In the genomic region with DNA sequence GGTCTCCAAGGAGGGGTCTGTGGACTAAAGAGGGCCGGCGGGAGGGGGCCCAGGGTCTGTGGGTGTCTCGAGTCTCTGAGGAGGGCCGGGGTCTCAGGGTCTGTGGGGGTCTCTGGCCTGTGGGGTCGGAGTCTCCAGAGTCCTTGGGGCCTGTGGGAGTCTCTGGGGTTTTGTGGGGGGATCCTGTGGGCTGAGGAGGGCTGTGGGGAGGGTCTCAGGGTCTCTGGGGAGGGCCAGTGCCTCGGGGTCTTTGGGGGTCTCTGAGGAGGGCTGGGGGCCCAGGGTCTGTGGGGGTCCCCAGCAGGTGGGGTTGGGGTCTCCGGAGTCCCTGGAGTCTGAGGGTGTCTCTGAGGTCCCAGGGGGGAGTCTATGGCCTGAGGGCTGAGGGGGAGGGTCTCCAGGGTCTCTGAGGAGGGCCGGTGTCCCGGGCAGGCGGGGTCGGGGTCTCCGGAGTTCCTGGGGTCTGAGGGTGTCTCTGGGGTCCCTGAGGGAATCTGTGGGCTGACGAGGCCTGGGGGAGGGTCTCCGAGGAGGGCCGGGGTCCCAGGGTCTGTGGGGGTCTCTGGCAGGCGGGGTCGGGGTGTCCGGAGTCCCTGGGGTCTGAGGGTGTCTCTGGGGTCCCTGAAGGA, we compare ENCODE assay signal across 8 cellular contexts.
A peak's percentile ranks its signal among the peaks of the same experiment; 100 is the strongest.
DNase-seq lines count a peak whose midpoint lies in the region; ATAC-seq and FAIRE-seq lines count a peak whose summit lies in the region.

No MANE protein-coding gene starts in this region.

- H3K4me3 ChIP-seq in HUES6 (ENCODE audit: low read depth, low read length) (peak overlapping the region; percentile 81), adipocyte (ENCODE audit: low read length) (peak overlapping the region; percentile 82), iPS-18c (ENCODE audit: insufficient read depth, low read depth, low read length) (peak overlapping the region; percentile 61)

- H3K27me3 Mint-ChIP-seq in stimulated activated memory B cell treated with anti-CD40 and anti-IgM and Interleukin-4, amounts not matched to agents 10 μg/mL and 1 μg/mL and 100 μg/mL, for 72 hours: no peaks in the 10 kb centered on the region

- FAIRE-seq in RCC 7860 (lab: Jason Lieb, UNC): no peak

- H3K9ac ChIP-seq in HUES6 (ENCODE audit: low read length) (peak overlapping the region; percentile 80), adipocyte (ENCODE audit: low read length) (peak overlapping the region; percentile 96)

- H3K27ac ChIP-seq in HUES6 (ENCODE audit: low read depth, low read length): peak overlapping the region; percentile 92

- H3K36me3 Mint-ChIP-seq in stimulated activated memory B cell treated with anti-CD40 and anti-IgM and Interleukin-4, amounts not matched to agents 10 μg/mL and 1 μg/mL and 100 μg/mL, for 72 hours: peaks cover 8% of the 10 kb centered on the region

- no peak for DNase-seq in adipocyte (ENCODE audit: low read depth)
- DNase-seq in RCC 7860 (ENCODE audit: low spot score): no peak
- no peak for DNase-seq in iPS-NIHi11 (ENCODE audit: low spot score)

- H3K27me3 ChIP-seq in HUES6 (ENCODE audit: control insufficient read depth, insufficient read depth, low read length): no peaks in the 10 kb centered on the region
- no peaks in the 10 kb centered on the region for H3K27me3 ChIP-seq in adipocyte (replicated peaks; ENCODE audit: control insufficient read depth, insufficient read depth, low read length)

- peaks cover 1% of the 10 kb centered on the region for H3K9me3 Mint-ChIP-seq in stimulated activated memory B cell treated with anti-CD40 and anti-IgM and Interleukin-4, amounts not matched to agents 10 μg/mL and 1 μg/mL and 100 μg/mL, for 72 hours

- H3K9me3 ChIP-seq in HUES6 (ENCODE audit: control insufficient read depth, insufficient read depth, low read depth, low read length): 0 out of 2 replicates have a peak, but pooled peaks cover 3% of the 10 kb centered on the region
- H3K9me3 ChIP-seq in adipocyte (ENCODE audit: control insufficient read depth, low read length): no peaks in the 10 kb centered on the region
- no peaks in the 10 kb centered on the region for H3K9me3 ChIP-seq in iPS-18c (ENCODE audit: control insufficient read depth, insufficient read depth, low read length)

- peak; percentile 4 for ATAC-seq in stimulated activated memory B cell treated with anti-CD40 and anti-IgM and Interleukin-4, amounts not matched to agents 10 μg/mL and 1 μg/mL and 100 μg/mL, for 72 hours
- ATAC-seq in HG03342 (IDR thresholded peaks at IDR 0.05; ENCODE audit: unreplicated experiment) (no peak), HG02623 (IDR thresholded peaks at IDR 0.05; ENCODE audit: unreplicated experiment) (no peak)

- peaks cover 3% of the 10 kb centered on the region; the same call in 1 of the 2 replicates for H3K36me3 ChIP-seq in HUES6 (ENCODE audit: control insufficient read depth, insufficient read depth, low read length)
- H3K36me3 ChIP-seq in adipocyte (ENCODE audit: control insufficient read depth, insufficient read depth, low read length, severe bottlenecking): no peaks in the 10 kb centered on the region

- H3K4me1 ChIP-seq in HUES6 (ENCODE audit: control insufficient read depth, insufficient read depth, low read length) (peaks cover 12% of the 10 kb centered on the region), adipocyte (ENCODE audit: control insufficient read depth, insufficient read depth, low read length) (peaks cover 45% of the 10 kb centered on the region)

- peak overlapping the region; percentile 92 for H3K27ac Mint-ChIP-seq in stimulated activated memory B cell treated with anti-CD40 and anti-IgM and Interleukin-4, amounts not matched to agents 10 μg/mL and 1 μg/mL and 100 μg/mL, for 72 hours

- peaks cover 79% of the 10 kb centered on the region for H3K4me1 Mint-ChIP-seq in stimulated activated memory B cell treated with anti-CD40 and anti-IgM and Interleukin-4, amounts not matched to agents 10 μg/mL and 1 μg/mL and 100 μg/mL, for 72 hours

- peak overlapping the region; percentile 79 for H3K4me3 Mint-ChIP-seq in stimulated activated memory B cell treated with anti-CD40 and anti-IgM and Interleukin-4, amounts not matched to agents 10 μg/mL and 1 μg/mL and 100 μg/mL, for 72 hours
